ENCODE assay signal across 8 cellular contexts in the genomic region with DNA sequence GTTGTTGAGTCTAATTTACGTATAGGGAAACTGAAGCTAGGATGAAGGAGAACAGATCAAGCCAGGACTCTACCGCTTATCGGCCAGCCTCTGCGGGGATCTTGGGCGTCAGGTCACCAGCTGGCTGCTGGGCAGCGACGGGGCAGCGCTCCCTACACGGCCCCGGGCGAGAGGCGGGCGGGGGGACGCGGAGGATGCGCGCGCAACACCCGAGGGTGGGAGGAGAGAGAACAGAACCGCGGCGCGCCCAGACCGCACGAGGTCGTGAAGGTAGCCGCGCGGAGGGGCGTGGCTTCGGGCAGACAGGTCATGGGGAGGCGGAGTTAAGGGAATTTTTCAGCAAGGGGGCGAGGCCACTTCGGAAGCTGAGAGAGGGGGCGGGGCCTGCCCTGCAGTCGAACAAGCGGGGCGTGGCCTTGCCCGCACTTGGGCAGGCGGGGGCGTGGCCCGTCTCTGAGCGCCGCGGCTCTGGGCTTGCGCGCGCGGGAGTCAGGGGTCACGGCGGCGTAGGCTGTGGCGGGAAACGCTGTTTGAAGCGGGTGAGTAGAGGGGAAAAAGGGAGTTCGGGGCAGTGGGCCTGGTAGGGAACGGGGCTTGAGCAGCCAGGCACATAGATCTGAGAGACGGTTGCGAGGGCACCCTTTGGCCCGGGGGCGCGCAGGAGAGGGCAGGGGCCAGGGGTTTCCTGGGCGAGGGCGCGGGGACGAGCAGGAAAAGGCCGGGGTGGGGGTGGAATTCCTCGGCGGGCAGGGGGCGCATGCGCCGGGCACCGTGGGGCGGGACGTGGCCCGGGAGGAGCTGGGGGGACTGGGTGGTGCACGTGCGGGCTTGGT. TPM values are rescaled to one million over a fixed set of nuclear protein-coding genes. Genes with fewer than 3 reads are reported as not detected.
DNase-seq lines count a peak whose midpoint lies in the region; ATAC-seq, FAIRE-seq and TF ChIP-seq lines count a peak whose summit lies in the region.

A gene (plus strand): TSS at position 496 of the 833 bp plus-strand sequence. CDS start 14,505 bp downstream, outside the sequence.

- peak; percentile 82 for ATAC-seq in GM21786 (IDR thresholded peaks at IDR 0.05; ENCODE audit: unreplicated experiment)
- ATAC-seq in activated T-cell treated with anti-CD3 and anti-CD28 coated beads, Interleukin-2, amount 50 U/mL, for 72 hours (replicated peaks in 1 of 2), result peak; percentile 90 to 92

- H3K4me3 Mint-ChIP-seq in activated T-cell treated with anti-CD3 and anti-CD28 coated beads, Interleukin-2, amount 50 U/mL, for 72 hours, result peak within 1 kb of the TSS; percentile 88 to 98

- intact Hi-C loops in esophagus muscularis mucosa (cut with DNase I), result no loop called here

- H3K4me3 ChIP-seq in esophagus muscularis mucosa, result peak within 1 kb of the TSS; percentile 69 to 86 (median 74)

- H3K36me3 Mint-ChIP-seq in activated T-cell treated with anti-CD3 and anti-CD28 coated beads, Interleukin-2, amount 50 U/mL, for 72 hours (ENCODE audit: insufficient read depth in 2 of 2), result peaks cover 12 to 27% of the 10 kb centered on the region in 2 donors

- TF ChIP-seq EP300 in esophagus muscularis mucosa (IDR thresholded peaks at IDR 0.05), result no peak

- TF ChIP-seq POLR2A in esophagus muscularis mucosa (IDR thresholded peaks at IDR 0.05; ENCODE audit: low read depth), result no peak

- H3K27ac Mint-ChIP-seq in activated T-cell treated with anti-CD3 and anti-CD28 coated beads, Interleukin-2, amount 50 U/mL, for 72 hours, result peak within 1 kb of the TSS; percentile 74

- peaks cover 46% of the 10 kb centered on the region for H3K4me1 Mint-ChIP-seq in activated T-cell treated with anti-CD3 and anti-CD28 coated beads, Interleukin-2, amount 50 U/mL, for 72 hours (ENCODE audit: low read depth)

- WGBS in esophagus muscularis mucosa, result under 1% methylated on average over 62 of the region's 78 CpGs

- peak; percentile 65 for FAIRE-seq in RCC 7860 (lab: Jason Lieb, UNC)

- H3K27me3 ChIP-seq in esophagus muscularis mucosa, result no peaks in the 10 kb centered on the region

- DNase-seq in DMS53 treated with DMSO at 0.1 percent for 48 hours (lab: John Stamatoyannopoulos, UW; ENCODE audit: unreplicated experiment) (peak; percentile 85), RCC 7860 (ENCODE audit: low spot score) (peak; percentile 93), esophagus muscularis mucosa (ENCODE audit: extremely low spot score) (peak; percentile 99), myocyte (ENCODE audit: low read depth) (peak; percentile 95)
- DNase-seq in activated T-cell treated with anti-CD3 and anti-CD28 coated beads, Interleukin-2, amount 50 U/mL, for 72 hours, result peak; percentile 99
- peak; percentile 96 to 98 for DNase-seq in stimulated activated CD8-positive, alpha-beta memory T cell treated with anti-CD3 and anti-CD28 coated beads, Interleukin-7, amount 100 ng/mL, for 48 hours (ENCODE audit: extremely low read depth in 1 of 2, low read depth in 1 of 2)

- peak in 1 of 3 experiments; percentile 3 for TF ChIP-seq CTCF in esophagus muscularis mucosa (IDR thresholded peaks at IDR 0.05)

- H3K27me3 Mint-ChIP-seq in activated T-cell treated with anti-CD3 and anti-CD28 coated beads, Interleukin-2, amount 50 U/mL, for 72 hours (ENCODE audit: low read depth), result no peaks in the 10 kb centered on the region

- no peaks in the 10 kb centered on the region for H3K9me3 ChIP-seq in KOPT-K1 (ENCODE audit: insufficient read depth, low read length, poor library complexity, severe bottlenecking)
- H3K9me3 ChIP-seq in esophagus muscularis mucosa, result no peaks in the 10 kb centered on the region

- H3K36me3 ChIP-seq in KOPT-K1 (ENCODE audit: insufficient read depth, low read length), result peaks cover 76% of the 10 kb centered on the region
- peaks cover 27 to 54% (median 44%) of the 10 kb centered on the region in 4 donors for H3K36me3 ChIP-seq in esophagus muscularis mucosa

- H3K9me3 Mint-ChIP-seq in activated T-cell treated with anti-CD3 and anti-CD28 coated beads, Interleukin-2, amount 50 U/mL, for 72 hours, result no peaks in the 10 kb centered on the region

- H3K4me1 ChIP-seq in esophagus muscularis mucosa, result peaks cover 20 to 31% (median 24%) of the 10 kb centered on the region in 4 donors

- H3K27ac ChIP-seq in KOPT-K1 (ENCODE audit: low read depth, low read length, poor library complexity, severe bottlenecking) (peak within 1 kb of the TSS; percentile 83), esophagus muscularis mucosa (replicated peaks in 1 of 4) (peak within 1 kb of the TSS; percentile 88 to 93 (median 90))

RNA-seq across cellular contexts. Expression of the gene that starts here (rescaled TPM):
- total RNA-seq in activated T-cell treated with anti-CD3 and anti-CD28 coated beads, Interleukin-2, amount 50 U/mL, for 72 hours, result 100 to 1,000 TPM; 133 to 162 TPM
- 10 to 100 TPM in 3 of 4 donors, 1 to 10 TPM in 1; 8.8 to 18.0 (median 11.6) TPM for total RNA-seq in esophagus muscularis mucosa
- 22.0 and 26.3 TPM in 2 replicates for total RNA-seq in myocyte
- polyA plus RNA-seq in myocyte (2012), result 14.9 TPM

Comparison
In these comparisons a context has a peak if more than half of its experiments do, and no peak if none do; other contexts are left out.
1. Peak in every context shown above with its lines: DNase-seq, ATAC-seq, H3K4me3 ChIP-seq and H3K27ac ChIP-seq.